ENCODE assay signal across 1 cellular context in genomic region chr2:8692783-8693768, GRCh38.
TF ChIP-seq lines count a peak whose summit lies in the region.

No MANE protein-coding gene starts in this region.

TF ChIP-seq in GM23338, 12 proteins besides CTCF, POLR2A, EP300 and RAD21 (continued from another document):
- TF ChIP-seq, protein P1, sequence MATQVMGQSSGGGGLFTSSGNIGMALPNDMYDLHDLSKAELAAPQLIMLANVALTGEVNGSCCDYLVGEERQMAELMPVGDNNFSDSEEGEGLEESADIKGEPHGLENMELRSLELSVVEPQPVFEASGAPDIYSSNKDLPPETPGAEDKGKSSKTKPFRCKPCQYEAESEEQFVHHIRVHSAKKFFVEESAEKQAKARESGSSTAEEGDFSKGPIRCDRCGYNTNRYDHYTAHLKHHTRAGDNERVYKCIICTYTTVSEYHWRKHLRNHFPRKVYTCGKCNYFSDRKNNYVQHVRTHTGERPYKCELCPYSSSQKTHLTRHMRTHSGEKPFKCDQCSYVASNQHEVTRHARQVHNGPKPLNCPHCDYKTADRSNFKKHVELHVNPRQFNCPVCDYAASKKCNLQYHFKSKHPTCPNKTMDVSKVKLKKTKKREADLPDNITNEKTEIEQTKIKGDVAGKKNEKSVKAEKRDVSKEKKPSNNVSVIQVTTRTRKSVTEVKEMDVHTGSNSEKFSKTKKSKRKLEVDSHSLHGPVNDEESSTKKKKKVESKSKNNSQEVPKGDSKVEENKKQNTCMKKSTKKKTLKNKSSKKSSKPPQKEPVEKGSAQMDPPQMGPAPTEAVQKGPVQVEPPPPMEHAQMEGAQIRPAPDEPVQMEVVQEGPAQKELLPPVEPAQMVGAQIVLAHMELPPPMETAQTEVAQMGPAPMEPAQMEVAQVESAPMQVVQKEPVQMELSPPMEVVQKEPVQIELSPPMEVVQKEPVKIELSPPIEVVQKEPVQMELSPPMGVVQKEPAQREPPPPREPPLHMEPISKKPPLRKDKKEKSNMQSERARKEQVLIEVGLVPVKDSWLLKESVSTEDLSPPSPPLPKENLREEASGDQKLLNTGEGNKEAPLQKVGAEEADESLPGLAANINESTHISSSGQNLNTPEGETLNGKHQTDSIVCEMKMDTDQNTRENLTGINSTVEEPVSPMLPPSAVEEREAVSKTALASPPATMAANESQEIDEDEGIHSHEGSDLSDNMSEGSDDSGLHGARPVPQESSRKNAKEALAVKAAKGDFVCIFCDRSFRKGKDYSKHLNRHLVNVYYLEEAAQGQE (IDR thresholded peaks at IDR 0.05; ENCODE audit: unreplicated experiment): no peak
- TF ChIP-seq JUNB (IDR thresholded peaks at IDR 0.05; ENCODE audit: unreplicated experiment) (no peak), NANOG (IDR thresholded peaks at IDR 0.05; ENCODE audit: borderline replicate concordance) (no peak), ZNF331 (CRISPR knock-in tag; IDR thresholded peaks at IDR 0.05; ENCODE audit: low read depth) (no peak), ZNF114 (CRISPR knock-in tag; IDR thresholded peaks at IDR 0.05) (no peak), STAT1 (IDR thresholded peaks at IDR 0.05; ENCODE audit: unreplicated experiment) (no peak)
- TF ChIP-seq, protein P2, sequence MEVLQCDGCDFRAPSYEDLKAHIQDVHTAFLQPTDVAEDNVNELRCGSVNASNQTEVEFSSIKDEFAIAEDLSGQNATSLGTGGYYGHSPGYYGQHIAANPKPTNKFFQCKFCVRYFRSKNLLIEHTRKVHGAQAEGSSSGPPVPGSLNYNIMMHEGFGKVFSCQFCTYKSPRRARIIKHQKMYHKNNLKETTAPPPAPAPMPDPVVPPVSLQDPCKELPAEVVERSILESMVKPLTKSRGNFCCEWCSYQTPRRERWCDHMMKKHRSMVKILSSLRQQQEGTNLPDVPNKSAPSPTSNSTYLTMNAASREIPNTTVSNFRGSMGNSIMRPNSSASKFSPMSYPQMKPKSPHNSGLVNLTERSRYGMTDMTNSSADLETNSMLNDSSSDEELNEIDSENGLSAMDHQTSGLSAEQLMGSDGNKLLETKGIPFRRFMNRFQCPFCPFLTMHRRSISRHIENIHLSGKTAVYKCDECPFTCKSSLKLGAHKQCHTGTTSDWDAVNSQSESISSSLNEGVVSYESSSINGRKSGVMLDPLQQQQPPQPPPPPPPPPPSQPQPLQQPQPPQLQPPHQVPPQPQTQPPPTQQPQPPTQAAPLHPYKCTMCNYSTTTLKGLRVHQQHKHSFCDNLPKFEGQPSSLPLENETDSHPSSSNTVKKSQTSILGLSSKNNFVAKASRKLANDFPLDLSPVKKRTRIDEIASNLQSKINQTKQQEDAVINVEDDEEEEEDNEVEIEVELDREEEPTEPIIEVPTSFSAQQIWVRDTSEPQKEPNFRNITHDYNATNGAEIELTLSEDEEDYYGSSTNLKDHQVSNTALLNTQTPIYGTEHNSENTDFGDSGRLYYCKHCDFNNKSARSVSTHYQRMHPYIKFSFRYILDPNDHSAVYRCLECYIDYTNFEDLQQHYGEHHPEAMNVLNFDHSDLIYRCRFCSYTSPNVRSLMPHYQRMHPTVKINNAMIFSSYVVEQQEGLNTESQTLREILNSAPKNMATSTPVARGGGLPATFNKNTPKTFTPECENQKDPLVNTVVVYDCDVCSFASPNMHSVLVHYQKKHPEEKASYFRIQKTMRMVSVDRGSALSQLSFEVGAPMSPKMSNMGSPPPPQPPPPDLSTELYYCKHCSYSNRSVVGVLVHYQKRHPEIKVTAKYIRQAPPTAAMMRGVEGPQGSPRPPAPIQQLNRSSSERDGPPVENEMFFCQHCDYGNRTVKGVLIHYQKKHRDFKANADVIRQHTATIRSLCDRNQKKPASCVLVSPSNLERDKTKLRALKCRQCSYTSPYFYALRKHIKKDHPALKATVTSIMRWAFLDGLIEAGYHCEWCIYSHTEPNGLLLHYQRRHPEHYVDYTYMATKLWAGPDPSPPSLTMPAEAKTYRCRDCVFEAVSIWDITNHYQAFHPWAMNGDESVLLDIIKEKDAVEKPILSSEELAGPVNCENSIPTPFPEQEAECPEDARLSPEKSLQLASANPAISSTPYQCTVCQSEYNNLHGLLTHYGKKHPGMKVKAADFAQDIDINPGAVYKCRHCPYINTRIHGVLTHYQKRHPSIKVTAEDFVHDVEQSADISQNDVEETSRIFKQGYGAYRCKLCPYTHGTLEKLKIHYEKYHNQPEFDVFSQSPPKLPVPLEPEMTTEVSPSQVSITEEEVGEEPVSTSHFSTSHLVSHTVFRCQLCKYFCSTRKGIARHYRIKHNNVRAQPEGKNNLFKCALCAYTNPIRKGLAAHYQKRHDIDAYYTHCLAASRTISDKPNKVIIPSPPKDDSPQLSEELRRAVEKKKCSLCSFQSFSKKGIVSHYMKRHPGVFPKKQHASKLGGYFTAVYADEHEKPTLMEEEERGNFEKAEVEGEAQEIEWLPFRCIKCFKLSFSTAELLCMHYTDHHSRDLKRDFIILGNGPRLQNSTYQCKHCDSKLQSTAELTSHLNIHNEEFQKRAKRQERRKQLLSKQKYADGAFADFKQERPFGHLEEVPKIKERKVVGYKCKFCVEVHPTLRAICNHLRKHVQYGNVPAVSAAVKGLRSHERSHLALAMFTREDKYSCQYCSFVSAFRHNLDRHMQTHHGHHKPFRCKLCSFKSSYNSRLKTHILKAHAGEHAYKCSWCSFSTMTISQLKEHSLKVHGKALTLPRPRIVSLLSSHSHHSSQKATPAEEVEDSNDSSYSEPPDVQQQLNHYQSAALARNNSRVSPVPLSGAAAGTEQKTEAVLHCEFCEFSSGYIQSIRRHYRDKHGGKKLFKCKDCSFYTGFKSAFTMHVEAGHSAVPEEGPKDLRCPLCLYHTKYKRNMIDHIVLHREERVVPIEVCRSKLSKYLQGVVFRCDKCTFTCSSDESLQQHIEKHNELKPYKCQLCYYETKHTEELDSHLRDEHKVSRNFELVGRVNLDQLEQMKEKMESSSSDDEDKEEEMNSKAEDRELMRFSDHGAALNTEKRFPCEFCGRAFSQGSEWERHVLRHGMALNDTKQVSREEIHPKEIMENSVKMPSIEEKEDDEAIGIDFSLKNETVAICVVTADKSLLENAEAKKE (CRISPR knock-in tag; IDR thresholded peaks at IDR 0.05): no peak
- TF ChIP-seq, protein P3, sequence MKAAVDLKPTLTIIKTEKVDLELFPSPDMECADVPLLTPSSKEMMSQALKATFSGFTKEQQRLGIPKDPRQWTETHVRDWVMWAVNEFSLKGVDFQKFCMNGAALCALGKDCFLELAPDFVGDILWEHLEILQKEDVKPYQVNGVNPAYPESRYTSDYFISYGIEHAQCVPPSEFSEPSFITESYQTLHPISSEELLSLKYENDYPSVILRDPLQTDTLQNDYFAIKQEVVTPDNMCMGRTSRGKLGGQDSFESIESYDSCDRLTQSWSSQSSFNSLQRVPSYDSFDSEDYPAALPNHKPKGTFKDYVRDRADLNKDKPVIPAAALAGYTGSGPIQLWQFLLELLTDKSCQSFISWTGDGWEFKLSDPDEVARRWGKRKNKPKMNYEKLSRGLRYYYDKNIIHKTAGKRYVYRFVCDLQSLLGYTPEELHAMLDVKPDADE (IDR thresholded peaks at IDR 0.05): no peak
